8 cellular contexts compared by ENCODE assay signal in genomic region chr15:35546581-35547381, GRCh38. TPM values are rescaled to one million over a fixed set of nuclear protein-coding genes. Genes with fewer than 3 reads are reported as not detected.
DNase-seq lines count a peak whose midpoint lies in the region; ATAC-seq lines count a peak whose summit lies in the region.

No MANE protein-coding gene starts in this region.

- H3K4me3 Mint-ChIP-seq in stimulated activated naive CD8-positive, alpha-beta T cell treated with anti-CD3 and anti-CD28 coated beads, Interleukin-15, amount 100 ng/mL, for 72 hours: peak overlapping the region; percentile 93 to 94

- H3K27me3 Mint-ChIP-seq in stimulated activated naive CD8-positive, alpha-beta T cell treated with anti-CD3 and anti-CD28 coated beads, Interleukin-15, amount 100 ng/mL, for 72 hours: no peaks in the 10 kb centered on the region

- H3K27ac Mint-ChIP-seq in activated naive CD4-positive, alpha-beta T cell treated with anti-CD3 and anti-CD28 coated beads, Interleukin-2, amount 50 U/mL, for 72 hours: peak overlapping the region; percentile 85 to 100
- peak overlapping the region; percentile 71 to 99 for H3K27ac Mint-ChIP-seq in stimulated activated naive CD8-positive, alpha-beta T cell treated with anti-CD3 and anti-CD28 coated beads, Interleukin-15, amount 100 ng/mL, for 72 hours

- H3K9ac ChIP-seq in iPS-20b (ENCODE audit: low read depth, low read length): peak overlapping the region; percentile 85

- peak overlapping the region; percentile 86 for H3K27ac ChIP-seq in iPS-20b (ENCODE audit: low read length)

- H3K36me3 ChIP-seq in iPS-20b (ENCODE audit: insufficient read depth, low read depth, low read length): no peaks in the 10 kb centered on the region

- peak overlapping the region; percentile 86 for H3K4me3 ChIP-seq in iPS-20b (ENCODE audit: low read length)

- H3K9me3 ChIP-seq in iPS-20b (ENCODE audit: insufficient read depth, low read depth, low read length): no peaks in the 10 kb centered on the region

- H3K4me1 ChIP-seq in iPS-20b (ENCODE audit: insufficient read depth, low read length): peaks cover 42% of the 10 kb centered on the region

- ATAC-seq in GM18508 (IDR thresholded peaks at IDR 0.05; ENCODE audit: insufficient read depth, unreplicated experiment) (peak; percentile 25), HG03045 (IDR thresholded peaks at IDR 0.05; ENCODE audit: unreplicated experiment) (peak; percentile 19), GM21825 (IDR thresholded peaks at IDR 0.05; ENCODE audit: unreplicated experiment) (no peak), HG03469 (IDR thresholded peaks at IDR 0.05; ENCODE audit: unreplicated experiment) (no peak)
- no peak for ATAC-seq in activated naive CD4-positive, alpha-beta T cell treated with anti-CD3 and anti-CD28 coated beads, Interleukin-2, amount 50 U/mL, for 72 hours
- no peak for ATAC-seq in stimulated activated naive CD8-positive, alpha-beta T cell treated with anti-CD3 and anti-CD28 coated beads, Interleukin-15, amount 100 ng/mL, for 72 hours

- peaks cover 10 to 15% of the 10 kb centered on the region in 2 donors for H3K36me3 Mint-ChIP-seq in activated naive CD4-positive, alpha-beta T cell treated with anti-CD3 and anti-CD28 coated beads, Interleukin-2, amount 50 U/mL, for 72 hours

- H3K9me3 Mint-ChIP-seq in activated naive CD4-positive, alpha-beta T cell treated with anti-CD3 and anti-CD28 coated beads, Interleukin-2, amount 50 U/mL, for 72 hours: peaks cover 4 to 12% of the 10 kb centered on the region in 2 donors
- H3K9me3 Mint-ChIP-seq in stimulated activated naive CD8-positive, alpha-beta T cell treated with anti-CD3 and anti-CD28 coated beads, Interleukin-15, amount 100 ng/mL, for 72 hours: peaks cover 0 to 3% of the 10 kb centered on the region in 2 donors

- DNase-seq in activated naive CD4-positive, alpha-beta T cell treated with anti-CD3 and anti-CD28 coated beads, Interleukin-2, amount 50 U/mL, for 72 hours (ENCODE audit: low spot score in 2 of 2): no peak
- no peak for DNase-seq in stimulated activated naive CD8-positive, alpha-beta T cell treated with anti-CD3 and anti-CD28 coated beads, Interleukin-15, amount 100 ng/mL, for 72 hours
- no peak for DNase-seq in activated effector memory CD4-positive, alpha-beta T cell treated with anti-CD3 and anti-CD28 coated beads, Interleukin-2, amount 50 U/mL, for 16 hours

- H3K27me3 ChIP-seq in iPS-20b (ENCODE audit: insufficient read depth, low read length): no peaks in the 10 kb centered on the region

- peaks cover 34% of the 10 kb centered on the region for H3K4me1 Mint-ChIP-seq in stimulated activated naive CD8-positive, alpha-beta T cell treated with anti-CD3 and anti-CD28 coated beads, Interleukin-15, amount 100 ng/mL, for 72 hours

RNA-seq across cellular contexts. Expression of gene DPH6, which starts 0.8 kb away (rescaled TPM):
- 10 to 100 TPM in 1 of 2 donors, 1 to 10 TPM in 1; 3.7 to 13.3 TPM for total RNA-seq in activated naive CD4-positive, alpha-beta T cell treated with anti-CD3 and anti-CD28 coated beads, Interleukin-2, amount 50 U/mL, for 72 hours

Comparison
In these comparisons a context has a peak if more than half of its experiments do, and no peak if none do; other contexts are left out.
1. ATAC-seq: peak in GM18508 (single experiment) and HG03045 (single experiment); none in activated naive CD4-positive, alpha-beta T cell treated with anti-CD3 and anti-CD28 coated beads, Interleukin-2, amount 50 U/mL, for 72 hours (0 of 2), stimulated activated naive CD8-positive, alpha-beta T cell treated with anti-CD3 and anti-CD28 coated beads, Interleukin-15, amount 100 ng/mL, for 72 hours (single experiment), GM21825 (single experiment) and HG03469 (single experiment).